8 cellular contexts compared by ENCODE assay signal in the genomic region with DNA sequence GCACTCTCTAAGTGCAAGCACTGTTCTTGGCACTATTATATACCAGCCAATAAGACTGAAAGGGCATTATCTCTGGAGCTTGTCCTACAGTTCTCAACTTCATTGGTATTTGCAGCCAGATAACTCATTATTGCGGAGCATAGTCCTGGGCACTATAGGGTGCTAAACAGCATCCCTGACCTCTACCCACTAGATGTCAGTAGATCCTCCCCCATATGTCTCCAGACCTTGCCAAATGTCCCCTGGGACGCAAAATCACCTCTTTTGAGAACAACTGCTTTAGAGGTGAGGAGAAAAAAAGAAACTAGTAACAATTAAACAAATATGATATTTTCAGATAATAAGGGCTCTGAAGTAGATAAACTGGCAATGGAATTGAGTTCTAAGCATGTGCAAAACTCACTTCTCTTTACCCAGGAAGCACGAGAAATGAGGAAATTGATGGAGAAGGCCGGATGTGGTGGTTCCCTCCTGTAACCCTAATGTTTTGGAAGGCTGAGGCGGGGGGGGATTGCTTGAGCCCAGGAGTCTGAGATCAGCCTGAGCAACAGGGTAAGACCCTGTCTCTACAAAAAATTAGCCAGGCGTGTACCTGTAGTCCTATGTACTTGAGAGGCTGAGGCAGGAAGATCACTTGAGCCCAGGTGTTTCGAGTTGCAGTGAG.
DNase-seq lines count a peak whose midpoint lies in the region; ATAC-seq and TF ChIP-seq lines count a peak whose summit lies in the region.

No MANE protein-coding gene starts in this region.

- H3K27me3 ChIP-seq in KMS-11 (ENCODE audit: insufficient read depth, low read depth), result no peaks in the 10 kb centered on the region; the same call in 1 of the 2 replicates
- no peaks in the 10 kb centered on the region for H3K27me3 ChIP-seq in brain microvascular endothelial cell (replicated peaks)
- no peaks in the 10 kb centered on the region for H3K27me3 ChIP-seq in neutrophil

- H3K4me2 ChIP-seq in KMS-11, result no peak overlapping the region

- H2AFZ ChIP-seq in KMS-11 (ENCODE audit: low read depth), result no peak overlapping the region

- no peak overlapping the region for H3K27ac ChIP-seq in KMS-11
- no peak overlapping the region for H3K27ac ChIP-seq in brain microvascular endothelial cell
- peak overlapping the region; percentile 62 for H3K27ac ChIP-seq in neutrophil

- H3K36me3 ChIP-seq in KMS-11 (ENCODE audit: insufficient read depth), result no peaks in the 10 kb centered on the region
- no peaks in the 10 kb centered on the region for H3K36me3 ChIP-seq in brain microvascular endothelial cell (replicated peaks)
- H3K36me3 ChIP-seq in neutrophil, result no peaks in the 10 kb centered on the region

- H3K4me3 ChIP-seq in KMS-11 (IDR thresholded peaks at IDR 0.05; ENCODE audit: insufficient read depth, low read depth, low read length), result no peak overlapping the region
- H3K4me3 ChIP-seq in brain microvascular endothelial cell (ENCODE audit: low read depth, low read length), result no peak overlapping the region
- peak overlapping the region in 1 of 2 experiments; percentile 34 for H3K4me3 ChIP-seq in neutrophil (ENCODE audit: low read depth in 1 of 2, low read length in 1 of 2)

- H3K79me2 ChIP-seq in KMS-11 (ENCODE audit: insufficient read depth, low read depth), result no peaks in the 10 kb centered on the region

- H3K4me1 ChIP-seq in KMS-11 (ENCODE audit: low read depth, poor library complexity, severe bottlenecking) (peaks cover 38% of the 10 kb centered on the region), neutrophil (ENCODE audit: control insufficient read depth in 1 of 2, insufficient read depth in 1 of 2, low read depth in 1 of 2, low read length in 1 of 2) (peaks cover 31 to 62% of the 10 kb centered on the region in 2 experiments)

- no peak overlapping the region for H3K9ac ChIP-seq in KMS-11

- H4K20me1 ChIP-seq in KMS-11 (ENCODE audit: insufficient read depth), result no peaks in the 10 kb centered on the region

- in situ Hi-C loops in brain microvascular endothelial cell (cut with HindIII; ENCODE audit: low pct_ligation_motif_present, low sequenced_read_pairs), result loop anchor here (25.0 kb wide), 1 partner anchor 88 kb away; no protein-coding TSS in a partner anchor

- no peaks in the 10 kb centered on the region for H3K9me3 ChIP-seq in neutrophil

- peak; percentile 60 for TF ChIP-seq CTCF in GM12874 (IDR thresholded peaks at IDR 0.05; ENCODE audit: insufficient read depth, low read depth, low read length)
- TF ChIP-seq CTCF in KMS-11 (conservative IDR thresholded peaks at IDR 0.05; ENCODE audit: low read depth, low read length), result peak; percentile 34; the same call in 1 of the 2 replicates
- TF ChIP-seq CTCF in brain microvascular endothelial cell (IDR thresholded peaks at IDR 0.05; ENCODE audit: low read depth, low read length, missing control alignments), result peak; percentile 38
- no peak for TF ChIP-seq CTCF in neutrophil (IDR thresholded peaks at IDR 0.05)

- ATAC-seq in GM21528 (IDR thresholded peaks at IDR 0.05; ENCODE audit: low FRiP score, unreplicated experiment) (peak; percentile 45), GM19455 (IDR thresholded peaks at IDR 0.05; ENCODE audit: unreplicated experiment) (no peak)

- DNase-seq in brain microvascular endothelial cell, result no peak
- DNase-seq in SW 1271 (lab: John Stamatoyannopoulos, UW), result no peak
- DNase-seq in activated CD4-positive, alpha-beta T cell treated with anti-CD3 and anti-CD28 coated beads for 4 hours, result no peak
